30 cellular contexts compared by ENCODE assay signal in genomic region chr1:239446611-239447010, GRCh38.
"Had no signal": no experiment of that assay in that cellular context is flagged by ENCODE, and none has a peak within 500 bp of the region (broad histone marks: within the 10 kb centered on the region; RNA-seq: fewer than 3 reads in every experiment).

No MANE protein-coding gene starts in this region.

- H3K4me1 ChIP-seq: lower lobe of right lung, neural progenitor cell, prostate gland, testis, thyroid gland had no signal

- H3K9me3 ChIP-seq: lower lobe of right lung, neutrophil, ovary, prostate gland, testis, thyroid gland, transverse colon, upper lobe of left lung had no signal

- H3K27ac ChIP-seq: lower lobe of right lung, neural progenitor cell, neutrophil, ovary, prostate gland, skin epidermis, stomach, testis, thyroid gland, transverse colon, upper lobe of left lung had no signal

- ATAC-seq: left lobe of liver; natural killer cell; right cardiac atrium; sciatic nerve; stimulated activated naive B cell treated with anti-CD40 and anti-IgM and Interleukin-4, amounts not matched to agents 10 μg/mL and 1 μg/mL and 100 μg/mL, for 72 hours; stimulated activated naive CD8-positive, alpha-beta T cell treated with anti-CD3 and anti-CD28 coated beads, Interleukin-15, Interleukin-2, amounts not matched to agents 100 U/mL and 50 U/mL, for 24 hours had no signal

- H3K27me3 ChIP-seq: neural progenitor cell, neutrophil, ovary, stomach, testis, thyroid gland, transverse colon, upper lobe of left lung had no signal

- DNase-seq: hippocampal formation; immature natural killer cell; islet precursor cell; lower lobe of right lung; mammary epithelial cell; mesenchymal stem cell; naive B cell; natural killer cell; nephron progenitor cell; ovary; posterior cingulate gyrus; retina; right cardiac atrium; stimulated activated CD4-positive, alpha-beta T cell treated with anti-CD3 and anti-CD28 coated beads, Interleukin-12 subunit alpha, Interleukin-12 subunit beta, amount 100 ng/mL, for 4 hours; stimulated activated CD4-positive, alpha-beta T cell treated with anti-CD3 and anti-CD28 coated beads, Interleukin-15, amount 100 ng/mL, for 24 hours; stimulated activated CD4-positive, alpha-beta T cell treated with anti-CD3 and anti-CD28 coated beads, Interleukin-2, amount 100 ng/mL, for 24 hours; stimulated activated CD4-positive, alpha-beta T cell treated with anti-CD3 and anti-CD28 coated beads, Interleukin-4, amount 100 ng/mL, for 1 hour; stimulated activated naive B cell treated with anti-CD40 and anti-IgM and Interleukin-4, amounts not matched to agents 10 μg/mL and 1 μg/mL and 100 μg/mL, for 72 hours; stimulated activated naive CD8-positive, alpha-beta T cell treated with anti-CD3 and anti-CD28 coated beads, Interleukin-15, Interleukin-2, amounts not matched to agents 100 U/mL and 50 U/mL, for 24 hours; stomach; testis; thyroid gland; transverse colon; upper lobe of left lung had no signal

- H3K36me3 ChIP-seq: lower lobe of right lung, neural progenitor cell, neutrophil, ovary, prostate gland, stomach, thyroid gland, transverse colon, upper lobe of left lung had no signal

- H3K4me3 ChIP-seq: lower lobe of right lung, neural progenitor cell, ovary, prostate gland, skin epidermis, stomach, testis, thyroid gland, transverse colon, upper lobe of left lung had no signal
